ENCODE assay signal across 11 cellular contexts in the genomic region with DNA sequence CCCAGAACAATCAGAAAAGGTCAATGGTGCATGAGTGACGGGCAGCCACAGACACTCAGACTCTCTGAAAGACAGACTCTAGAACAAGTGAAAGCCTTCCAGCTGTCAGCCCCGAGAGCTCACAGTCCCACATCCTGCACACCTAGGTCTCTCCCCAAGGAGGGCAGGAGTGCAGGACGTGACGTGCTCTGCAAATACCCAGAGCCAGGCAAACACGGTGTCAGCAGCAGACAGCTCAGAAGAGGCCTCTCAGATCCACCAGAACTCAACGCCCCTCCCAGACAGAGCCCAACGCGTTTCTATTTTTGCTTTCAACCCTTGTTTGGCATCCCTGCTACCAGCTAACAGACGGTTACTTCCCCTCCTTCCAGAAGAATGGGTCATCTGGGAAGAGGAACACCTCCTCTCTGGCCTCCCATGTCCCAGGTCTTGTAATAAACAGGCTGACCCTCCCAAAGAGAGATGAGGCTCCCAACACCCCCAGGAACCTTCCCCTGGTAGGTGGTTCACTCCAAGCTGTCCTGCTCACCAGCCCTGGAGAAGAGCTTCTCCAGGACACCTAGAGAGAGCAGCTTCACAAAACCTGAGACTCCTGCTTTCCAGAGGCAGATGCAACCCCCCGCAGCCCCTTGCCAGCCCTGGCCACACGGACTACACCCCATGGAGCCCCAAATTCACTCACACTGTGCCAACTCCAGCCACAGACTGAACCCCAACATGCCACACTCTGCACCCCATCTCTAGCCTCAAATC. TPM values are rescaled to one million over a fixed set of nuclear protein-coding genes. Genes with fewer than 3 reads are reported as not detected.
DNase-seq lines count a peak whose midpoint lies in the region; ATAC-seq, FAIRE-seq and TF ChIP-seq lines count a peak whose summit lies in the region.
"Had no signal": no experiment of that assay in that cellular context is flagged by ENCODE, and none has a peak within 500 bp of the region (broad histone marks: within the 10 kb centered on the region; RNA-seq: fewer than 3 reads in every experiment).

No MANE protein-coding gene starts in this region.

- no peak overlapping the region for H3K9ac ChIP-seq in H9 (ENCODE audit: extremely low read depth, insufficient read length, low read length)

- no peak overlapping the region for H2BK20ac ChIP-seq in H9 (ENCODE audit: low read depth, low read length, poor library complexity, severe bottlenecking)

- no peaks in the 10 kb centered on the region for H3K23me2 ChIP-seq in H9 (ENCODE audit: insufficient read length, low read depth, low read length, poor library complexity, severe bottlenecking)

- no peak for TF ChIP-seq CTCF in H9 (conservative IDR thresholded peaks at IDR 0.05)

- H4K5ac ChIP-seq in H9 (ENCODE audit: insufficient read length, low read depth, low read length) = no peak overlapping the region

- no peak for TF ChIP-seq POLR2A in GM12892 (IDR thresholded peaks at IDR 0.05; ENCODE audit: low read depth, low read length)

- H3T11ph ChIP-seq in H9 (ENCODE audit: low read length) = no peak overlapping the region

- H2BK120ac ChIP-seq in H9 (ENCODE audit: low read depth, low read length, poor library complexity, severe bottlenecking) = no peak overlapping the region

- no peak overlapping the region for H2AFZ ChIP-seq in H9 (ENCODE audit: low read length)

- no peak overlapping the region for H3K4me2 ChIP-seq in H9 (ENCODE audit: insufficient read depth, insufficient read length, low read length)

- no peaks in the 10 kb centered on the region for H3K27me3 ChIP-seq in H9 (ENCODE audit: insufficient read depth, low read length)

- H3K79me1 ChIP-seq in H9 (ENCODE audit: insufficient read depth, low read depth, low read length, poor library complexity, severe bottlenecking) = no peaks in the 10 kb centered on the region

- no peaks in the 10 kb centered on the region for H3K9me3 Mint-ChIP-seq in H9
- no peaks in the 10 kb centered on the region for H3K9me3 Mint-ChIP-seq in activated naive CD4-positive, alpha-beta T cell treated with anti-CD3 and anti-CD28 coated beads, Interleukin-2, amount 50 U/mL, for 72 hours
- H3K9me3 Mint-ChIP-seq: memory B cell had no signal

- peak overlapping the region in 1 of 2 experiments; percentile 20; a peak in 1 of 5 replicates for H3K4me3 Mint-ChIP-seq in H9
- H3K4me3 Mint-ChIP-seq: memory B cell had no signal

- H3K4ac ChIP-seq in H9 (ENCODE audit: low read depth, low read length) = no peak overlapping the region

- no peak overlapping the region; the same call in 1 of the 2 replicates for H3K14ac ChIP-seq in H9 (ENCODE audit: insufficient read depth, low read length)

- H3K9me3 ChIP-seq in H9 (ENCODE audit: control insufficient read depth, low read depth, low read length) = no peaks in the 10 kb centered on the region

- H2BK5ac ChIP-seq in H9 (ENCODE audit: insufficient read length, low read length) = no peak overlapping the region

- H3K79me2 ChIP-seq in H9 (ENCODE audit: insufficient read depth, low read length) = no peaks in the 10 kb centered on the region

- no peak overlapping the region for H2AK5ac ChIP-seq in H9 (ENCODE audit: insufficient read length, low read length)

- no peak overlapping the region for H2BK15ac ChIP-seq in H9 (ENCODE audit: low read depth, low read length)

- H3K56ac ChIP-seq in H9 (ENCODE audit: insufficient read length, low read depth, low read length) = no peak overlapping the region

- H4K20me1 ChIP-seq in H9 (ENCODE audit: control insufficient read depth, insufficient read depth, insufficient read length) = no peaks in the 10 kb centered on the region

- H4K91ac ChIP-seq in H9 (ENCODE audit: insufficient read length, low read depth, low read length) = no peak overlapping the region

- DNase-seq in GM12892 (ENCODE audit: insufficient read length) = peak; percentile 61
- DNase-seq in H9 = no peak
- DNase-seq in activated naive CD4-positive, alpha-beta T cell treated with anti-CD3 and anti-CD28 coated beads, Interleukin-2, amount 50 U/mL, for 72 hours (ENCODE audit: low spot score in 2 of 2) = peak in 1 of 2 donors; percentile 32
- DNase-seq in myocyte (ENCODE audit: low read depth) = peak; percentile 19
- no peak for DNase-seq in midbrain (lab: John Stamatoyannopoulos, UW)
- no peak for DNase-seq in DMS114 treated with DMSO at 0.1 percent for 48 hours (lab: John Stamatoyannopoulos, UW; ENCODE audit: unreplicated experiment)
- DNase-seq: NCI-H82 had no signal

- H3K36me3 Mint-ChIP-seq in H9 (ENCODE audit: insufficient read depth in 1 of 3, low read depth in 3 of 3) = no peaks in the 10 kb centered on the region
- no peaks in the 10 kb centered on the region for H3K36me3 Mint-ChIP-seq in activated naive CD4-positive, alpha-beta T cell treated with anti-CD3 and anti-CD28 coated beads, Interleukin-2, amount 50 U/mL, for 72 hours
- H3K36me3 Mint-ChIP-seq: memory B cell had no signal

- no peak overlapping the region for H3K18ac ChIP-seq in H9 (ENCODE audit: insufficient read length, low read depth, low read length)

- FAIRE-seq in GM12892 (lab: Jason Lieb, UNC) = peak; percentile 86
- FAIRE-seq: endometrium had no signal

- peak; percentile 86 to 93 for ATAC-seq in activated naive CD4-positive, alpha-beta T cell treated with anti-CD3 and anti-CD28 coated beads, Interleukin-2, amount 50 U/mL, for 72 hours
- ATAC-seq in HG03095 (IDR thresholded peaks at IDR 0.05; ENCODE audit: unreplicated experiment) (no peak), HG03521 (IDR thresholded peaks at IDR 0.05; ENCODE audit: unreplicated experiment) (no peak)

- no peak overlapping the region for H3K27ac ChIP-seq in H9 (ENCODE audit: insufficient read length, low read depth, low read length)

- H2BK12ac ChIP-seq in H9 (ENCODE audit: insufficient read length, low read depth, low read length) = no peak overlapping the region

- H3K27me3 Mint-ChIP-seq in H9 (ENCODE audit: low read depth) = peaks cover 19% of the 10 kb centered on the region

- no peak overlapping the region for H3K23ac ChIP-seq in H9 (ENCODE audit: insufficient read length, low read depth, low read length)

- H3K4me1 Mint-ChIP-seq in H9 = peaks cover 42 to 52% of the 10 kb centered on the region in 2 experiments

- no peak overlapping the region for H4K8ac ChIP-seq in H9 (replicated peaks; ENCODE audit: insufficient read length, low read depth, low read length)

- H3K27ac Mint-ChIP-seq in H9 = peak overlapping the region; percentile 22 to 43 (median 39); a peak in 2 of 7 replicates
- peak overlapping the region; percentile 56 to 75 for H3K27ac Mint-ChIP-seq in activated naive CD4-positive, alpha-beta T cell treated with anti-CD3 and anti-CD28 coated beads, Interleukin-2, amount 50 U/mL, for 72 hours
- H3K27ac Mint-ChIP-seq: memory B cell had no signal

- no CpG with 5 or more reads among the region's 11 CpGs for WGBS in H9 (ENCODE audit: extremely low coverage, insufficient read length, low lambda C conversion rate)

- peaks cover 4% of the 10 kb centered on the region; the same call in 1 of the 2 replicates for H3K4me1 ChIP-seq in H9 (ENCODE audit: insufficient read depth, low read length)

RNA-seq across cellular contexts. Expression of gene PITPNM3, which starts 7.6 kb away (rescaled TPM):
- 0.68 TPM for polyA plus RNA-seq in GM12892 (2012; ENCODE audit: missing spikeins)
- total RNA-seq in H9 (2021) (2.7 and 3.4 TPM in 2 replicates), myocyte (0.72 and 0.78 TPM in 2 replicates)
- total RNA-seq in activated naive CD4-positive, alpha-beta T cell treated with anti-CD3 and anti-CD28 coated beads, Interleukin-2, amount 50 U/mL, for 72 hours = 1 to 10 TPM in 1 of 2 donors, under 1 TPM in 1; 0.87 to 1.2 TPM
- polyA plus RNA-seq in myocyte (2012) = 3.2 TPM

Comparison
In these comparisons a context has a peak if more than half of its experiments do, and no peak if none do; other contexts are left out.
1. DNase-seq: peak in GM12892 (single experiment) and myocyte (single experiment); none in H9 (single experiment), midbrain (single experiment) and DMS114 treated with DMSO at 0.1 percent for 48 hours (single experiment).
2. ATAC-seq: peak in activated naive CD4-positive, alpha-beta T cell treated with anti-CD3 and anti-CD28 coated beads, Interleukin-2, amount 50 U/mL, for 72 hours (2 of 2); none in HG03095 (single experiment) and HG03521 (single experiment).